ENCODE assay signal across 12 cellular contexts in the genomic region with DNA sequence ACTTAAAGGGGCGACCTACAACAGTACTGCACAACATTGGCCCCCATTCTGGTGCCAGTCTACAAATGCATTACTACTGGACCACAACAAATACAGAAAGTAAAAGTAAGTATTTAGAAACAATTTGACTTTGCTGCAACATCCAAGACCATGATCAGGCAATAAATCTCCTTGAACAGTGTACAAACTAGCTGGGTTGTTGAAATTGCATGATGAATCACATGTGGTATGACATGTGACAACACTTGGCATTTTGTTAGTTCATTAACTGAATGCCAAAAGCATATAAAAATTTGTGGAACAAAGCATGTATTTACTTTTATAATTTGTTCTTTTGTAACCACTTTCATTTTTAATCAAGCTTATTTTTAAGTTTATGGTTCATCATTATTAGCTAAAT.
"Had no signal": no experiment of that assay in that cellular context is flagged by ENCODE, and none has a peak within 500 bp of the region (broad histone marks: within the 10 kb centered on the region; RNA-seq: fewer than 3 reads in every experiment).

No MANE protein-coding gene starts in this region.

- H3K9me3 ChIP-seq: stomach had no signal

- H3K27me3 ChIP-seq: dorsolateral prefrontal cortex, stomach had no signal

- H3K36me3 ChIP-seq: stomach had no signal

- H3K4me3 ChIP-seq: dorsolateral prefrontal cortex, stomach had no signal

- H3K27ac ChIP-seq: dorsolateral prefrontal cortex, parathyroid adenoma, stomach had no signal

- H3K79me2 ChIP-seq: parathyroid adenoma had no signal

- H3K9ac ChIP-seq: parathyroid adenoma had no signal

- DNase-seq: activated CD4-positive, alpha-beta T cell treated with anti-CD3 and anti-CD28 coated beads, Interleukin-2, amount 50 U/mL, for 1 hour; activated effector memory CD4-positive, alpha-beta T cell treated with Interleukin-2 at 50 U/mL for 16 hours; activated T-cell treated with anti-CD3 and anti-CD28 coated beads for 4 hours; dorsolateral prefrontal cortex; glutamatergic neuron; mesendoderm; retina; small intestine; stomach had no signal

- H3K4me1 ChIP-seq: parathyroid adenoma, stomach had no signal

- ATAC-seq: activated naive CD4-positive, alpha-beta T cell treated with anti-CD3 and anti-CD28 coated beads, Interleukin-2, amount 50 U/mL, for 72 hours; left lobe of liver had no signal

- H2AFZ ChIP-seq: parathyroid adenoma had no signal
